27 cellular contexts compared by ENCODE assay signal in the genomic region with DNA sequence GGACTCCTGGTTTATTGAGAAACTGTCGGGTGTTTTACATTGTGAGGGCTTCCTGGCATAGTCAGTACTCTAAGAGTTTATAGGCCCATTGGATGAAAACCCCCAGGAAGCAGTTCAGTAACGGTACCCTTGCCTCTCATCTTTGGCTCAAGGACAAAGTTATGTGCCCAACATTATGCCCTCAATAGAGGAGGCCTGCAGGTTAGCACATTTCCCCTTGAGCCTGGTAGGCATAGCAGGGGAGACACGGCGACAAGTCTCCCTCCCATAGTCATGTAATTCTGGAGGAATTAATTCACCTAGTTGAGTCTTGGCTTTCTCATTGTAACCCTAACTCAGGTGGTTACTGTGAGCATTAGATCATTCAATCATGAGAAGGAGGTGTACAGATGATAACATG.
"Had no signal": no experiment of that assay in that cellular context is flagged by ENCODE, and none has a peak within 500 bp of the region (broad histone marks: within the 10 kb centered on the region; RNA-seq: fewer than 3 reads in every experiment).

No MANE protein-coding gene starts in this region.

- DNase-seq: naive B cell; naive thymus-derived CD8-positive, alpha-beta T cell; nephron progenitor cell; pancreas; psoas muscle; right cardiac atrium; sigmoid colon; small intestine; stimulated activated CD4-positive, alpha-beta T cell treated with anti-CD3 and anti-CD28 coated beads, Interleukin-1b, Interleukin-23, amount 100 ng/mL, for 48 hours; stimulated activated CD4-positive, alpha-beta T cell treated with anti-CD3 and anti-CD28 coated beads, Interleukin-4, amount 100 ng/mL, for 1 hour; stimulated activated CD4-positive, alpha-beta T cell treated with anti-CD3 and anti-CD28 coated beads, Interleukin-4, amount 100 ng/mL, for 4 hours; stimulated activated CD8-positive, alpha-beta memory T cell treated with anti-CD3 and anti-CD28 coated beads, Interleukin-4, amount 100 ng/mL, for 48 hours; stimulated activated naive CD4-positive, alpha-beta T cell; stimulated activated naive CD8-positive, alpha-beta T cell treated with anti-CD3 and anti-CD28 coated beads, Interleukin-15, amount 100 ng/mL, for 72 hours; stimulated activated naive CD8-positive, alpha-beta T cell treated with anti-CD3 and anti-CD28 coated beads, Interleukin-15, Interleukin-2, amounts not matched to agents 100 U/mL and 50 U/mL, for 24 hours; testis; thyroid gland; trophoblast cell; upper lobe of left lung had no signal

- H3K4me3 Mint-ChIP-seq: naive B cell; naive thymus-derived CD8-positive, alpha-beta T cell; natural killer cell treated with Interleukin-12 subunit alpha and Interleukin-12 subunit beta and Interleukin-15 and Interleukin-18, amount 100 ng/mL, for 72 hours; nephron progenitor cell; neural crest cell; stimulated activated memory B cell treated with anti-CD40 and anti-IgM and Interleukin-4, amounts not matched to agents 10 μg/mL and 1 μg/mL and 100 μg/mL, for 72 hours; stimulated activated naive CD8-positive, alpha-beta T cell treated with anti-CD3 and anti-CD28 coated beads, Interleukin-15, amount 100 ng/mL, for 72 hours had no signal

- H3K27ac ChIP-seq: neutrophil, pancreas, psoas muscle, sigmoid colon, suprapubic skin, testis, thyroid gland, tibial nerve, upper lobe of left lung, vagina had no signal

- H3K36me3 ChIP-seq: pancreas, sigmoid colon, thyroid gland, vagina had no signal

- H3K27me3 Mint-ChIP-seq: naive B cell; naive thymus-derived CD8-positive, alpha-beta T cell; natural killer cell treated with Interleukin-12 subunit alpha and Interleukin-12 subunit beta and Interleukin-15 and Interleukin-18, amount 100 ng/mL, for 72 hours; stimulated activated memory B cell treated with anti-CD40 and anti-IgM and Interleukin-4, amounts not matched to agents 10 μg/mL and 1 μg/mL and 100 μg/mL, for 72 hours; stimulated activated naive CD8-positive, alpha-beta T cell treated with anti-CD3 and anti-CD28 coated beads, Interleukin-15, amount 100 ng/mL, for 72 hours had no signal

- ATAC-seq: naive thymus-derived CD8-positive, alpha-beta T cell; natural killer cell treated with Interleukin-12 subunit alpha and Interleukin-12 subunit beta and Interleukin-15 and Interleukin-18, amount 100 ng/mL, for 72 hours; pancreas; stimulated activated memory B cell treated with anti-CD40 and anti-IgM and Interleukin-4, amounts not matched to agents 10 μg/mL and 1 μg/mL and 100 μg/mL, for 72 hours; stimulated activated naive CD8-positive, alpha-beta T cell treated with anti-CD3 and anti-CD28 coated beads, Interleukin-15, amount 100 ng/mL, for 72 hours; stimulated activated naive CD8-positive, alpha-beta T cell treated with anti-CD3 and anti-CD28 coated beads, Interleukin-15, Interleukin-2, amounts not matched to agents 100 U/mL and 50 U/mL, for 24 hours had no signal

- H3K4me3 ChIP-seq: pancreas, psoas muscle, sigmoid colon, suprapubic skin, testis, thyroid gland, tibial nerve, upper lobe of left lung, vagina had no signal

- H3K27me3 ChIP-seq: neutrophil, pancreas, sigmoid colon, suprapubic skin, testis, thyroid gland, tibial nerve, upper lobe of left lung, vagina had no signal

- H3K27ac Mint-ChIP-seq: naive B cell; naive thymus-derived CD8-positive, alpha-beta T cell; natural killer cell treated with Interleukin-12 subunit alpha and Interleukin-12 subunit beta and Interleukin-15 and Interleukin-18, amount 100 ng/mL, for 72 hours; nephron progenitor cell; stimulated activated memory B cell treated with anti-CD40 and anti-IgM and Interleukin-4, amounts not matched to agents 10 μg/mL and 1 μg/mL and 100 μg/mL, for 72 hours; stimulated activated naive CD8-positive, alpha-beta T cell treated with anti-CD3 and anti-CD28 coated beads, Interleukin-15, amount 100 ng/mL, for 72 hours had no signal

- H3K9me3 Mint-ChIP-seq: natural killer cell treated with Interleukin-12 subunit alpha and Interleukin-12 subunit beta and Interleukin-15 and Interleukin-18, amount 100 ng/mL, for 72 hours; stimulated activated memory B cell treated with anti-CD40 and anti-IgM and Interleukin-4, amounts not matched to agents 10 μg/mL and 1 μg/mL and 100 μg/mL, for 72 hours; stimulated activated naive CD8-positive, alpha-beta T cell treated with anti-CD3 and anti-CD28 coated beads, Interleukin-15, amount 100 ng/mL, for 72 hours had no signal

- H3K9me3 ChIP-seq: neutrophil, pancreas, psoas muscle, sigmoid colon, suprapubic skin, testis, thyroid gland, tibial nerve, upper lobe of left lung, vagina had no signal

- H3K4me1 ChIP-seq: suprapubic skin, testis, thyroid gland, vagina had no signal

- FAIRE-seq: pancreas, small intestine, urothelium cell line had no signal

- H3K4me1 Mint-ChIP-seq: naive B cell; naive thymus-derived CD8-positive, alpha-beta T cell; nephron progenitor cell; stimulated activated memory B cell treated with anti-CD40 and anti-IgM and Interleukin-4, amounts not matched to agents 10 μg/mL and 1 μg/mL and 100 μg/mL, for 72 hours; stimulated activated naive CD8-positive, alpha-beta T cell treated with anti-CD3 and anti-CD28 coated beads, Interleukin-15, amount 100 ng/mL, for 72 hours had no signal
